Comparison of ENCODE assay signal across 20 cellular contexts in genomic region chr16:21984062-21984461, GRCh38. TPM values are rescaled to one million over a fixed set of nuclear protein-coding genes. Genes with fewer than 3 reads are reported as not detected.
DNase-seq lines count a peak whose midpoint lies in the region; ATAC-seq, FAIRE-seq and TF ChIP-seq lines count a peak whose summit lies in the region.
"Had no signal": no experiment of that assay in that cellular context is flagged by ENCODE, and none has a peak within 500 bp of the region (broad histone marks: within the 10 kb centered on the region; RNA-seq: fewer than 3 reads in every experiment).

No MANE protein-coding gene starts in this region.

- no peak for ATAC-seq in HepG2
- ATAC-seq in right lobe of liver: no peak
- ATAC-seq: GM12878, HCT116 had no signal

- TF ChIP-seq RAD21 in HepG2 (CRISPR knock-in tag; IDR thresholded peaks at IDR 0.05): no peak

- H2AFZ ChIP-seq in HepG2 (ENCODE audit: low read length): no peak overlapping the region
- H2AFZ ChIP-seq: GM23248 had no signal

- no peak overlapping the region for H3K9ac ChIP-seq in HepG2 (ENCODE audit: insufficient read depth, low read depth, low read length)
- H3K9ac ChIP-seq: GM23248 had no signal

- TF ChIP-seq POLR2A in HepG2 (IDR thresholded peaks at IDR 0.05; ENCODE audit: insufficient read depth in 1 of 2, low read depth in 2 of 2, low read length in 2 of 2) (no peak), right lobe of liver (IDR thresholded peaks at IDR 0.05) (no peak)

- no peaks in the 10 kb centered on the region; the same call in 1 of the 2 replicates for H4K20me1 ChIP-seq in HepG2 (ENCODE audit: insufficient read depth, low read length)

- H3K4me3 ChIP-seq in HepG2 (replicated peaks in 1 of 3; ENCODE audit: insufficient read depth in 1 of 3, low read depth in 2 of 3, low read length in 3 of 3) (no peak overlapping the region), right lobe of liver (no peak overlapping the region), HEK293 (ENCODE audit: low read depth, low read length) (no peak overlapping the region), H7 (ENCODE audit: insufficient read depth, low read depth, low read length) (no peak overlapping the region)
- H3K4me3 ChIP-seq: GM12878, GM23248 had no signal

- H3K27me3 ChIP-seq in HepG2 (ENCODE audit: control insufficient read depth in 1 of 2, insufficient read depth in 2 of 2, low read length in 2 of 2): no peaks in the 10 kb centered on the region
- H3K27me3 ChIP-seq in right lobe of liver: no peaks in the 10 kb centered on the region
- H3K27me3 ChIP-seq in H7 (ENCODE audit: control insufficient read depth, insufficient read depth, low read length): no peaks in the 10 kb centered on the region

- H3K36me3 ChIP-seq in HepG2 (replicated peaks in 1 of 2; ENCODE audit: control insufficient read depth in 1 of 2, insufficient read depth in 2 of 2, low read length in 2 of 2): peaks cover 27 to 63% of the 10 kb centered on the region in 2 experiments
- peaks cover 5 to 60% (median 35%) of the 10 kb centered on the region in 4 donors for H3K36me3 ChIP-seq in right lobe of liver
- H3K36me3 ChIP-seq in HEK293 (ENCODE audit: control insufficient read depth in 2 of 2, insufficient read depth in 1 of 2, low read length in 2 of 2): peaks cover 35 to 74% of the 10 kb centered on the region in 2 experiments
- peaks cover 24% of the 10 kb centered on the region for H3K36me3 ChIP-seq in H7 (replicated peaks; ENCODE audit: control insufficient read depth, insufficient read depth, low read length)

- 98% methylated on average over 3 of the region's 3 CpGs for WGBS in HepG2 (ENCODE audit: low lambda C conversion rate)
- WGBS in right lobe of liver (ENCODE audit: insufficient coverage, low coverage, low lambda C conversion rate, missing lambda C conversion rate): 92% methylated on average over 3 of the region's 3 CpGs

- H3K9me3 ChIP-seq in HepG2 (ENCODE audit: low read length): no peaks in the 10 kb centered on the region
- no peaks in the 10 kb centered on the region for H3K9me3 ChIP-seq in right lobe of liver
- H3K9me3 ChIP-seq in HEK293 (ENCODE audit: control insufficient read depth, insufficient read depth, low read depth, low read length): no peaks in the 10 kb centered on the region
- H3K9me3 ChIP-seq: Caco-2 had no signal

- POLR2A ChIA-PET in HepG2 (lab: Yijun Ruan, JAX): no interaction called here
- POLR2A ChIA-PET in HEK293 (lab: Yijun Ruan, JAX): no interaction called here

- H3K27ac ChIP-seq in HepG2 (ENCODE audit: extremely low read length, insufficient read depth, low read length): no peak overlapping the region
- H3K27ac ChIP-seq in right lobe of liver: no peak overlapping the region
- H3K27ac ChIP-seq in HEK293 (ENCODE audit: extremely low read depth, low read depth, low read length): no peak overlapping the region
- H3K27ac ChIP-seq in VCaP: peak overlapping the region; percentile 57; the same call in 1 of the 2 replicates
- H3K27ac ChIP-seq: GM23248 had no signal

- no peak for DNase-seq in HepG2 (ENCODE audit: low spot score)
- no peak for DNase-seq in right lobe of liver
- no peak for DNase-seq in superior temporal gyrus (ENCODE audit: extremely low spot score)
- DNase-seq in H7: no peak
- DNase-seq: C1 segment of cervical spinal cord; Caco-2; CD4-positive, alpha-beta memory T cell; DMS79; EL; GDM1; GM23248; H9; HFFc6 had no signal

- in situ Hi-C loops in HepG2 (cut with HindIII; ENCODE audit: extremely low pct_ligation_motif_present, low pct_unique_long_range_greater_than_20kb): no loop called here

- no peak for TF ChIP-seq CTCF in HepG2 (CRISPR knock-in tag; IDR thresholded peaks at IDR 0.05)
- TF ChIP-seq CTCF in right lobe of liver (IDR thresholded peaks at IDR 0.05): no peak
- TF ChIP-seq CTCF in HEK293 (tag by site-specific recombination; IDR thresholded peaks at IDR 0.05): no peak
- no peak for TF ChIP-seq CTCF in VCaP (conservative IDR thresholded peaks at IDR 0.05)

- no peak for FAIRE-seq in HepG2 (lab: Jason Lieb, UNC)
- FAIRE-seq: GM12878, H1 had no signal

- intact Hi-C loops in HepG2 (cut with micrococcal nuclease; ENCODE audit: unreplicated experiment): no loop called here
- intact Hi-C loops in right lobe of liver (cut with DNase I): no loop called here

- H3K79me2 ChIP-seq in HepG2 (ENCODE audit: insufficient read depth, low read length): no peaks in the 10 kb centered on the region

- no peaks in the 10 kb centered on the region for H3K4me1 ChIP-seq in HepG2 (ENCODE audit: insufficient read depth, low read length)
- H3K4me1 ChIP-seq in right lobe of liver: no peaks in the 10 kb centered on the region
- H3K4me1 ChIP-seq in HEK293 (ENCODE audit: control insufficient read depth, insufficient read depth, low read length): no peaks in the 10 kb centered on the region
- H3K4me1 ChIP-seq: Caco-2 had no signal

- CTCF ChIA-PET in HepG2 (lab: Yijun Ruan, JAX; ENCODE audit: low intra/inter-chr PET ratio, low total read pairs) (no interaction called here), HEK293 (lab: Yijun Ruan, JAX) (interaction anchor here (1.4 kb wide), 1 partner anchor 115 kb away, joined by 3 read pairs; no protein-coding TSS in a partner anchor)

- TF ChIP-seq EP300 in HepG2 (IDR thresholded peaks at IDR 0.05; ENCODE audit: low read depth in 2 of 2, low read length in 2 of 2) (no peak), HepG2 (CRISPR knock-in tag; IDR thresholded peaks at IDR 0.05; ENCODE audit: borderline replicate concordance) (no peak)

- BruUV-seq in HepG2 (replicated peaks; lab: Mats Ljungman, UMichigan): TSS peak; percentile 18

- H3K4me2 ChIP-seq in HepG2 (ENCODE audit: low read depth, low read length): no peak overlapping the region

RNA-seq across cellular contexts. Expression of gene PDZD9, which starts 16.9 kb away (rescaled TPM):
- total RNA-seq in HepG2 (2016; rRNA removed; fragmentation: Illumina TruSeq; extraction: Trizol): not detected in 2 replicates
- not detected in 2 replicates for total RNA-seq in HepG2 (2016; cell fraction: cytosol; rRNA removed; fragmentation: Illumina TruSeq; extraction: Trizol; ENCODE audit: low read depth)
- not detected in 2 replicates for total RNA-seq in HepG2 (2016; cell fraction: insoluble cytoplasmic fraction; rRNA removed; fragmentation: Illumina TruSeq; extraction: Trizol)
- not detected in 2 replicates for total RNA-seq in HepG2 (2016; cell fraction: membrane; rRNA removed; fragmentation: Illumina TruSeq; extraction: Trizol)
- total RNA-seq in HepG2 (2016; cell fraction: nucleus; rRNA removed; fragmentation: Illumina TruSeq; extraction: Trizol): not detected in 2 replicates
- polyA plus RNA-seq in HepG2 (2011; rRNA removed): not detected in 2 replicates
- polyA plus RNA-seq in HepG2 (2011; cell fraction: cytosol; rRNA removed): not detected in 2 replicates
- polyA plus RNA-seq in HepG2 (2011; cell fraction: nucleus; rRNA removed): not detected in 2 replicates
- polyA plus RNA-seq in HepG2 (2012): 0.25 TPM in 1 of 2 replicates, not detected in the other
- not detected in 2 replicates for polyA plus RNA-seq in HepG2 (2016; cell fraction: cytosol; fragmentation: Illumina TruSeq; extraction: Trizol; ENCODE audit: low read depth)
- not detected in 2 replicates for polyA plus RNA-seq in HepG2 (2016; cell fraction: insoluble cytoplasmic fraction; fragmentation: Illumina TruSeq; extraction: Trizol; ENCODE audit: low read depth)
- polyA plus RNA-seq in HepG2 (2016; cell fraction: membrane; fragmentation: Illumina TruSeq; extraction: Trizol; ENCODE audit: low read depth): not detected in 2 replicates
- not detected in 2 replicates for polyA plus RNA-seq in HepG2 (2016; cell fraction: nucleus; fragmentation: Illumina TruSeq; extraction: Trizol; ENCODE audit: insufficient read depth, low read depth)
- polyA minus RNA-seq in HepG2 (2011; rRNA and poly(A)+ RNA removed; ENCODE audit: low replicate concordance): not detected in 2 replicates
- polyA minus RNA-seq in HepG2 (2011; cell fraction: cytosol; rRNA and poly(A)+ RNA removed): not detected in 2 replicates
- polyA minus RNA-seq in HepG2 (2011; cell fraction: nucleus; rRNA and poly(A)+ RNA removed): not detected in 2 replicates
- not detected for total RNA-seq in right lobe of liver
- total RNA-seq in H7 (2014; rRNA removed; shearing (Covaris generic)): not detected in 2 replicates
- total RNA-seq: A673; Caco-2; CD4-positive, alpha-beta memory T cell; GM12878; GM23248; H1; H9; HFFc6 had no signal
- polyA plus RNA-seq: BJ, GM23248, H1 had no signal

RNA-seq across cellular contexts. Expression of gene MOSMO, which starts 23.8 kb away (rescaled TPM):
- 19.1 and 26.7 TPM in 2 replicates for total RNA-seq in HepG2 (2016; rRNA removed; fragmentation: Illumina TruSeq; extraction: Trizol)
- 34.5 and 48.8 TPM in 2 replicates for total RNA-seq in HepG2 (2016; cell fraction: cytosol; rRNA removed; fragmentation: Illumina TruSeq; extraction: Trizol; ENCODE audit: low read depth)
- total RNA-seq in HepG2 (2016; cell fraction: insoluble cytoplasmic fraction; rRNA removed; fragmentation: Illumina TruSeq; extraction: Trizol): 16.9 and 27.7 TPM in 2 replicates
- 47.0 and 53.1 TPM in 2 replicates for total RNA-seq in HepG2 (2016; cell fraction: membrane; rRNA removed; fragmentation: Illumina TruSeq; extraction: Trizol)
- 39.8 and 41.4 TPM in 2 replicates for total RNA-seq in HepG2 (2016; cell fraction: nucleus; rRNA removed; fragmentation: Illumina TruSeq; extraction: Trizol)
- polyA plus RNA-seq in HepG2 (2011; rRNA removed): 29.2 and 32.6 TPM in 2 replicates
- 15.1 and 17.4 TPM in 2 replicates for polyA plus RNA-seq in HepG2 (2011; cell fraction: cytosol; rRNA removed)
- polyA plus RNA-seq in HepG2 (2011; cell fraction: nucleus; rRNA removed): 31.8 and 32.6 TPM in 2 replicates
- polyA plus RNA-seq in HepG2 (2012): 24.9 and 29.4 TPM in 2 replicates
- 63.6 and 64.2 TPM in 2 replicates for polyA plus RNA-seq in HepG2 (2016; cell fraction: cytosol; fragmentation: Illumina TruSeq; extraction: Trizol; ENCODE audit: low read depth)
- polyA plus RNA-seq in HepG2 (2016; cell fraction: insoluble cytoplasmic fraction; fragmentation: Illumina TruSeq; extraction: Trizol; ENCODE audit: low read depth): 17.4 and 20.9 TPM in 2 replicates
- 55.0 and 58.1 TPM in 2 replicates for polyA plus RNA-seq in HepG2 (2016; cell fraction: membrane; fragmentation: Illumina TruSeq; extraction: Trizol; ENCODE audit: low read depth)
- 50.7 and 52.4 TPM in 2 replicates for polyA plus RNA-seq in HepG2 (2016; cell fraction: nucleus; fragmentation: Illumina TruSeq; extraction: Trizol; ENCODE audit: insufficient read depth, low read depth)
- polyA minus RNA-seq in HepG2 (2011; rRNA and poly(A)+ RNA removed; ENCODE audit: low replicate concordance): 13.8 and 35.0 TPM in 2 replicates
- 11.3 and 13.2 TPM in 2 replicates for polyA minus RNA-seq in HepG2 (2011; cell fraction: cytosol; rRNA and poly(A)+ RNA removed)
- 49.3 and 57.4 TPM in 2 replicates for polyA minus RNA-seq in HepG2 (2011; cell fraction: nucleus; rRNA and poly(A)+ RNA removed)
- 10 to 100 TPM in 2 of 6 experiments, 1 to 10 TPM in 4; 6.7 to 13.4 (median 7.5) TPM for total RNA-seq in right lobe of liver
- 7.2 and 11.8 TPM in 2 replicates for total RNA-seq in H7 (2014; rRNA removed; shearing (Covaris generic))

RNA-seq across cellular contexts. Expression of gene UQCRC2, which starts 30.9 kb away (rescaled TPM):
- 536 and 704 TPM in 2 replicates for total RNA-seq in HepG2 (2016; rRNA removed; fragmentation: Illumina TruSeq; extraction: Trizol)
- 269 and 276 TPM in 2 replicates for total RNA-seq in HepG2 (2016; cell fraction: cytosol; rRNA removed; fragmentation: Illumina TruSeq; extraction: Trizol; ENCODE audit: low read depth)
- 530 and 708 TPM in 2 replicates for total RNA-seq in HepG2 (2016; cell fraction: insoluble cytoplasmic fraction; rRNA removed; fragmentation: Illumina TruSeq; extraction: Trizol)
- 296 and 309 TPM in 2 replicates for total RNA-seq in HepG2 (2016; cell fraction: membrane; rRNA removed; fragmentation: Illumina TruSeq; extraction: Trizol)
- total RNA-seq in HepG2 (2016; cell fraction: nucleus; rRNA removed; fragmentation: Illumina TruSeq; extraction: Trizol): 306 and 335 TPM in 2 replicates
- polyA plus RNA-seq in HepG2 (2011; rRNA removed): 346 and 442 TPM in 2 replicates
- 376 and 449 TPM in 2 replicates for polyA plus RNA-seq in HepG2 (2011; cell fraction: cytosol; rRNA removed)
- polyA plus RNA-seq in HepG2 (2011; cell fraction: nucleus; rRNA removed): 283 and 343 TPM in 2 replicates
- polyA plus RNA-seq in HepG2 (2012): 554 and 647 TPM in 2 replicates
- 133 and 142 TPM in 2 replicates for polyA plus RNA-seq in HepG2 (2016; cell fraction: cytosol; fragmentation: Illumina TruSeq; extraction: Trizol; ENCODE audit: low read depth)
- polyA plus RNA-seq in HepG2 (2016; cell fraction: insoluble cytoplasmic fraction; fragmentation: Illumina TruSeq; extraction: Trizol; ENCODE audit: low read depth): 562 and 567 TPM in 2 replicates
- 167 and 170 TPM in 2 replicates for polyA plus RNA-seq in HepG2 (2016; cell fraction: membrane; fragmentation: Illumina TruSeq; extraction: Trizol; ENCODE audit: low read depth)
- polyA plus RNA-seq in HepG2 (2016; cell fraction: nucleus; fragmentation: Illumina TruSeq; extraction: Trizol; ENCODE audit: insufficient read depth, low read depth): 363 and 436 TPM in 2 replicates
- 333 and 632 TPM in 2 replicates for polyA minus RNA-seq in HepG2 (2011; rRNA and poly(A)+ RNA removed; ENCODE audit: low replicate concordance)
- polyA minus RNA-seq in HepG2 (2011; cell fraction: cytosol; rRNA and poly(A)+ RNA removed): 321 TPM in 2 replicates
- polyA minus RNA-seq in HepG2 (2011; cell fraction: nucleus; rRNA and poly(A)+ RNA removed): 523 and 535 TPM in 2 replicates
- 100 to 1,000 TPM; 128 to 214 (median 169) TPM for total RNA-seq in right lobe of liver
- 224 and 231 TPM in 2 replicates for total RNA-seq in H7 (2014; rRNA removed; shearing (Covaris generic))
